12 cellular contexts compared by ENCODE assay signal in the genomic region with DNA sequence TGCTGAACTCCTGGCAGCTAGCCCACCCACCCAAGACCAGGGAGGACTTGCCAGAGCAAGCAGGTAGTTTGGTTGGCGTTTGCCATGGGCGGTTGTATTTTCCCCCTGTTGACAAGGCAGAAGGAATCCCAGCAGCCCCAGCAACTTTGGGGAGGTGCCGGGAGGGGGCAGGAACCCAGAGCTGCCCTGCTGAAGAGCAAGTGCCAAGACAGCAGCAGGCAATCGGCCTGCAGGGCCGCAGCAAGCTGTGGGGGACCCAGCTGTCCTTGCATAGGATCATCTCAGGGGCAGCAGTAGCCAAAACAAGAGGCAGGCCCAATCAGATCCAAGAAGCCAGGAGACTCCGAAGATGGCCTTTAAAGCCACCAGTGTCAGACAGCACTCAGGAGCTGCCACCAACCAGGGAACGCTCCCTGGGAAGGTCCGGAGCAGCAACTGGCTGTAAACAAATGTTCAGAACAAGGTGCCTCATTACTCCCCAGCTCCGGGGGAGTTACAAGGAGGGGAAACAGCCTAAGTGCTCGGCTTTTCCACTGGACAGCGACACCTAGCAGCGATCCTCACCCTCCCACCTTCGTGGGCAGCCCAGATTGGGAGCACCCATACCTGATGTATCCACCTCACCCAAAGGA. TPM values are rescaled to one million over a fixed set of nuclear protein-coding genes. Genes with fewer than 3 reads are reported as not detected.
A peak's percentile ranks its signal among the peaks of the same experiment; 100 is the strongest.
DNase-seq lines count a peak whose midpoint lies in the region; ATAC-seq and TF ChIP-seq lines count a peak whose summit lies in the region.
"Had no signal": no experiment of that assay in that cellular context is flagged by ENCODE, and none has a peak within 500 bp of the region (broad histone marks: within the 10 kb centered on the region; RNA-seq: fewer than 3 reads in every experiment).

No MANE protein-coding gene starts in this region.

- H3K36me3 Mint-ChIP-seq in stimulated activated memory B cell treated with anti-CD40 and anti-IgM and Interleukin-4, amounts not matched to agents 10 μg/mL and 1 μg/mL and 100 μg/mL, for 72 hours = no peaks in the 10 kb centered on the region
- H3K36me3 Mint-ChIP-seq: activated naive CD4-positive, alpha-beta T cell treated with anti-CD3 and anti-CD28 coated beads, Interleukin-2, amount 10 ng/mL, durations not matched to agents 7 days and 5 days had no signal

- peak; percentile 13 to 29 for DNase-seq in NCI-H1930 (lab: John Stamatoyannopoulos, UW)
- peak in 4 of 10 donors; percentile 36 to 86 (median 59) for DNase-seq in dorsolateral prefrontal cortex
- DNase-seq in posterior cingulate gyrus = peak in 6 of 10 donors; percentile 47 to 89 (median 70)
- DNase-seq in spleen = no peak
- DNase-seq in mucosa of descending colon = no peak
- DNase-seq: KG1; stimulated activated CD8-positive, alpha-beta memory T cell treated with anti-CD3 and anti-CD28 coated beads, Interleukin-4, amount 100 ng/mL, for 48 hours had no signal

- peaks cover 31% of the 10 kb centered on the region for H3K4me1 Mint-ChIP-seq in stimulated activated memory B cell treated with anti-CD40 and anti-IgM and Interleukin-4, amounts not matched to agents 10 μg/mL and 1 μg/mL and 100 μg/mL, for 72 hours

- H3K4me3 ChIP-seq in dorsolateral prefrontal cortex (peak overlapping the region; percentile 29 to 82 (median 69)), spleen (no peak overlapping the region), mucosa of descending colon (no peak overlapping the region)

- 59 to 72% (median 67%) methylated on average over 11 to 13 of the region's 13 CpGs for WGBS in spleen, 5 donors

- H3K4me3 Mint-ChIP-seq in stimulated activated memory B cell treated with anti-CD40 and anti-IgM and Interleukin-4, amounts not matched to agents 10 μg/mL and 1 μg/mL and 100 μg/mL, for 72 hours = no peak overlapping the region
- H3K4me3 Mint-ChIP-seq: activated naive CD4-positive, alpha-beta T cell treated with anti-CD3 and anti-CD28 coated beads, Interleukin-2, amount 10 ng/mL, durations not matched to agents 7 days and 5 days had no signal

- H3K27me3 ChIP-seq in dorsolateral prefrontal cortex (peaks cover 0 to 10% (median 0%) of the 10 kb centered on the region in 45 donors), spleen (replicated peaks in 1 of 7) (peaks cover 0 to 57% (median 44%) of the 10 kb centered on the region in 7 donors)

- TF ChIP-seq CTCF in GM12872 (IDR thresholded peaks at IDR 0.05; ENCODE audit: insufficient read depth, low read depth, low read length) (peak; percentile 30; the same call in 1 of the 3 replicates), dorsolateral prefrontal cortex (IDR thresholded peaks at IDR 0.05 in 54 of 56, conservative IDR thresholded peaks at IDR 0.05 in 2 of 56; ENCODE audit: low read depth in 1 of 56, partially characterized antibody in 56 of 56) (peak in 42 of 56 donors; percentile 5 to 51 (median 30)), spleen (IDR thresholded peaks at IDR 0.05 in 8 of 11, conservative IDR thresholded peaks at IDR 0.05 in 3 of 11) (no peak), mucosa of descending colon (IDR thresholded peaks at IDR 0.05) (no peak)

- intact Hi-C loops in dorsolateral prefrontal cortex (cut with DNase I) = loop anchor here in 1 of 2 donors (5.0 kb wide), 3 partner anchors 37 to 582 kb away; a partner anchor contains a TSS
- intact Hi-C loops in posterior cingulate gyrus (cut with DNase I) = no loop called here
- intact Hi-C loops in spleen (cut with DNase I; ENCODE audit: low total_unique reads) = no loop called here
- intact Hi-C loops in mucosa of descending colon (cut with DNase I, micrococcal nuclease) = no loop called here

- H3K4me1 ChIP-seq in spleen (peaks cover 11 to 39% (median 26%) of the 10 kb centered on the region in 6 donors), mucosa of descending colon (ENCODE audit: low read depth) (peaks cover 11% of the 10 kb centered on the region)

- H3K27ac ChIP-seq in dorsolateral prefrontal cortex (peak overlapping the region in 50 of 59 donors; percentile 3 to 93 (median 82)), spleen (no peak overlapping the region)

- no peaks in the 10 kb centered on the region for H3K9me3 ChIP-seq in spleen
- no peaks in the 10 kb centered on the region for H3K9me3 ChIP-seq in mucosa of descending colon

- H3K9me3 Mint-ChIP-seq in stimulated activated memory B cell treated with anti-CD40 and anti-IgM and Interleukin-4, amounts not matched to agents 10 μg/mL and 1 μg/mL and 100 μg/mL, for 72 hours = no peaks in the 10 kb centered on the region
- H3K9me3 Mint-ChIP-seq: activated naive CD4-positive, alpha-beta T cell treated with anti-CD3 and anti-CD28 coated beads, Interleukin-2, amount 10 ng/mL, durations not matched to agents 7 days and 5 days had no signal

- no peaks in the 10 kb centered on the region for H3K36me3 ChIP-seq in spleen
- H3K36me3 ChIP-seq in mucosa of descending colon (ENCODE audit: low read depth) = no peaks in the 10 kb centered on the region

- ATAC-seq in mucosa of descending colon = no peak
- ATAC-seq in stimulated activated memory B cell treated with anti-CD40 and anti-IgM and Interleukin-4, amounts not matched to agents 10 μg/mL and 1 μg/mL and 100 μg/mL, for 72 hours = no peak
- no peak for ATAC-seq in GM18502 (IDR thresholded peaks at IDR 0.05; ENCODE audit: poor library complexity, unreplicated experiment)

- H3K27ac Mint-ChIP-seq in stimulated activated memory B cell treated with anti-CD40 and anti-IgM and Interleukin-4, amounts not matched to agents 10 μg/mL and 1 μg/mL and 100 μg/mL, for 72 hours = no peak overlapping the region
- H3K27ac Mint-ChIP-seq: activated naive CD4-positive, alpha-beta T cell treated with anti-CD3 and anti-CD28 coated beads, Interleukin-2, amount 10 ng/mL, durations not matched to agents 7 days and 5 days had no signal

- H3K27me3 Mint-ChIP-seq in stimulated activated memory B cell treated with anti-CD40 and anti-IgM and Interleukin-4, amounts not matched to agents 10 μg/mL and 1 μg/mL and 100 μg/mL, for 72 hours = peaks cover 71% of the 10 kb centered on the region

- TF ChIP-seq POLR2A in spleen (IDR thresholded peaks at IDR 0.05) = no peak

RNA-seq across cellular contexts. Expression of a gene that starts 2.1 kb away (rescaled TPM):
- total RNA-seq in dorsolateral prefrontal cortex (100 to 1,000 TPM in 4 of 120 experiments, 10 to 100 TPM in 116; 25.8 to 115 (median 77.9) TPM), spleen (under 1 TPM in 5 of 7 donors, not detected in 2; under 0.01 to 0.30 (median 0.07) TPM), mucosa of descending colon (under 1 TPM; 0.20 to 0.66 (median 0.24) TPM)
- polyA plus RNA-seq in spleen = under 1 TPM in 2 of 3 donors, not detected in 1; 0.02 to 0.17 TPM
- total RNA-seq: SK-MEL-5 had no signal

Comparison
In these comparisons a context has a peak if more than half of its experiments do, and no peak if none do; other contexts are left out.
1. CTCF ChIP-seq: peak in GM12872 (single experiment) and dorsolateral prefrontal cortex (42 of 56); none in spleen (0 of 11) and mucosa of descending colon (single experiment).
2. DNase-seq: peak in NCI-H1930 (2 of 2) and posterior cingulate gyrus (6 of 10); none in spleen (single experiment) and mucosa of descending colon (0 of 3).
3. H3K27ac ChIP-seq: peak in dorsolateral prefrontal cortex (50 of 59); none in spleen (0 of 8).
4. H3K4me3 ChIP-seq: peak in dorsolateral prefrontal cortex (59 of 59); none in spleen (0 of 8) and mucosa of descending colon (single experiment).
5. RNA of a gene that starts 2.1 kb away (total RNA-seq): 25.8 to 115 TPM in dorsolateral prefrontal cortex; 0.20 to 0.66 TPM in mucosa of descending colon and under 0.01 to 0.30 TPM in spleen; every median in the first group is over 10 times any median in the second.